ENCODE assay signal across 8 cellular contexts in the genomic region with DNA sequence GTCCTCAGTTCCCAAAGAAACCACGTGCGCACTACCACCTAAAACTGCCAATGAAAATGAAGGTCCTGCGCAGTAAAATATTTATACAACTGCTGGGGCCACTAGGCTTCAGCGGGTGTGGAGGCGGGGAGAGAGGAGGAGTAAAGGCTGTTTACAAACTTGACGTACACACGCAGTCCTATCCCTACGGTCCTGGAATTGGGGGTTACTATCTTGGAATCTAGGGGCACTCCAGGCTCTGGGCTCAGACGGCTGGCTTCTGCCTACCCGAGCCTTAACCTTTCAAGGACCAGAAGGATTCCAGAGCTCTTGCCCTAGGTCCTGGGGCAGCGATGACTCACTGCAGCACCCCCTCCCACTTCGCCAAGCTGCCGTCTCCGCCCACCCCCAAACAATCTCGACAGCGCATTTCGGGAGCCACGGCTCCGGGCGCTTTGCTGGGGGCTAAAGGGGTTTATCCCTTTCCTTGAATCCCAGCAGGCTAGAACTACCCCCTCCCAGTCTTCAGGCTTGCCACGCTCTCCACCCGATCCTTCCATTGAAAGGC. TPM values are rescaled to one million over a fixed set of nuclear protein-coding genes. Genes with fewer than 3 reads are reported as not detected.
A peak's percentile ranks its signal among the peaks of the same experiment; 100 is the strongest.
DNase-seq lines count a peak whose midpoint lies in the region; TF ChIP-seq lines count a peak whose summit lies in the region.

No MANE protein-coding gene starts in this region.

- no peak overlapping the region for H3K27ac Mint-ChIP-seq in MCF 10A (ENCODE audit: low read depth, unreplicated experiment)

- peak overlapping the region; percentile 81 for H3K4me3 Mint-ChIP-seq in MCF 10A (ENCODE audit: unreplicated experiment)

- peak overlapping the region; percentile 93 for H2AFZ ChIP-seq in GM23248

- no peaks in the 10 kb centered on the region for H3K36me3 Mint-ChIP-seq in MCF 10A (ENCODE audit: insufficient read depth, unreplicated experiment)

- H4K20me1 ChIP-seq in GM23248 (ENCODE audit: insufficient read depth): no peaks in the 10 kb centered on the region

- POLR2A ChIA-PET in MCF 10A (lab: Yijun Ruan, JAX): no interaction called here

- H3F3A ChIP-seq in GM23248 (ENCODE audit: insufficient read depth): peaks cover 21% of the 10 kb centered on the region

- peak overlapping the region; percentile 78 for H3K9ac ChIP-seq in GM23248

- H3K4me2 ChIP-seq in GM23248 (ENCODE audit: unreplicated experiment): peak overlapping the region; percentile 92

- in situ Hi-C loops in GM23248 (cut with MboI): no loop called here
- in situ Hi-C loops in GM13977 (cut with MboI; ENCODE audit: low pct_unique_long_range_greater_than_20kb, low sequenced_read_pairs, unreplicated experiment): no loop called here

- no peaks in the 10 kb centered on the region for H3K79me2 ChIP-seq in GM23248 (ENCODE audit: insufficient read depth)

- no peaks in the 10 kb centered on the region for H3K27me3 ChIP-seq in GM23248 (replicated peaks; ENCODE audit: insufficient read depth)

- intact Hi-C loops in MCF 10A (cut with micrococcal nuclease): loop anchor here (1.0 kb wide), 2 partner anchors 486 to 561 kb away; no protein-coding TSS in a partner anchor

- TF ChIP-seq CTCF in MCF 10A (IDR thresholded peaks at IDR 0.05; ENCODE audit: unreplicated experiment) (no peak), retinal pigment epithelial cell (conservative IDR thresholded peaks at IDR 0.05; ENCODE audit: low read depth, low read length) (no peak), GM13977 (IDR thresholded peaks at IDR 0.05; ENCODE audit: extremely low read depth, insufficient read depth, missing control alignments) (no peak)

- H3K9me3 ChIP-seq in GM23248 (ENCODE audit: low read depth) (no peaks in the 10 kb centered on the region), iPS-18c (ENCODE audit: control insufficient read depth, insufficient read depth, low read length) (no peaks in the 10 kb centered on the region)

- H3K4me1 ChIP-seq in GM23248 (ENCODE audit: insufficient read depth): 0 out of 2 replicates have a peak, but pooled peaks cover 5% of the 10 kb centered on the region

- H3K27ac ChIP-seq in GM23248: peak overlapping the region; percentile 87

- H3K36me3 ChIP-seq in GM23248 (ENCODE audit: low read depth): no peaks in the 10 kb centered on the region

- CTCF ChIA-PET in MCF 10A (lab: Yijun Ruan, JAX): interaction anchor here (2.6 kb wide), 1 partner anchor 155 kb away, joined by 10 read pairs; no protein-coding TSS in a partner anchor

- no peaks in the 10 kb centered on the region for H3K9me2 ChIP-seq in GM23248 (ENCODE audit: insufficient read depth)

- no TSS peak for BruUV-seq in MCF 10A (replicated peaks; lab: Mats Ljungman, UMichigan)

- no peaks in the 10 kb centered on the region for H3K27me3 Mint-ChIP-seq in MCF 10A (ENCODE audit: insufficient read depth, unreplicated experiment)

- H3K4me3 ChIP-seq in GM23248: peak overlapping the region; percentile 91
- H3K4me3 ChIP-seq in iPS-18c (ENCODE audit: insufficient read depth, low read depth, low read length): peak overlapping the region; percentile 63
- H3K4me3 ChIP-seq in retinal pigment epithelial cell (ENCODE audit: low read length): peak overlapping the region; percentile 81

- 7 to 8% methylated on average over 19 to 22 of the region's 22 CpGs for WGBS in GM23248 (ENCODE audit: low coverage in 1 of 2, low lambda C conversion rate in 2 of 2, missing lambda C conversion rate in 2 of 2), 2 experiments

- H3K4me1 Mint-ChIP-seq in MCF 10A (ENCODE audit: insufficient read depth, unreplicated experiment): peaks cover 16% of the 10 kb centered on the region

- no peaks in the 10 kb centered on the region for H3K9me3 Mint-ChIP-seq in MCF 10A (ENCODE audit: unreplicated experiment)

- peak; percentile 67 for DNase-seq in GM23248
- peak; percentile 5 for DNase-seq in MCF 10A (ENCODE audit: unreplicated experiment)
- no peak for DNase-seq in retinal pigment epithelial cell (ENCODE audit: low read depth)
- DNase-seq in A172 (ENCODE audit: low spot score): no peak
- DNase-seq in COLO668 (lab: John Stamatoyannopoulos, UW; ENCODE audit: unreplicated experiment): no peak
- no peak for DNase-seq in NCI-H510A (lab: John Stamatoyannopoulos, UW)
- DNase-seq in GM13977 (ENCODE audit: low spot score): no peak

RNA-seq across cellular contexts. Expression of gene ADAMTS9, which starts 3.0 kb away (rescaled TPM):
- 1.3 and 1.5 TPM in 2 replicates for total RNA-seq in GM23248 (2014; rRNA removed; shearing (Covaris generic))
- polyA plus RNA-seq in GM23248 (2016; fragmentation: Nextera tagmentation; extraction: Ambion mirVana): 0.68 and 0.75 TPM in 2 replicates
- 0.86 and 1.8 TPM in 2 replicates for total RNA-seq in MCF 10A (2022)
- 0.50 and 0.90 TPM in 2 replicates for total RNA-seq in A172 (2014; rRNA removed; shearing (Covaris generic))

Comparison
In these comparisons a context has a peak if more than half of its experiments do, and no peak if none do; other contexts are left out.
1. DNase-seq: peak in GM23248 (single experiment) and MCF 10A (single experiment); none in retinal pigment epithelial cell (single experiment), A172 (single experiment), COLO668 (single experiment), NCI-H510A (single experiment) and GM13977 (single experiment).
2. Peak in every context shown above with its lines, with median percentiles within 50 percentile points of each other: H3K4me3 ChIP-seq.